In genomic region chr12:116066381-116067230, GRCh38 we compare ENCODE assay signal across 1 cellular context.
A peak's percentile ranks its signal among the peaks of the same experiment; 100 is the strongest.
TF ChIP-seq lines count a peak whose summit lies in the region.

No MANE protein-coding gene starts in this region.

TF ChIP-seq in HEK293, 187 proteins besides CTCF, POLR2A, EP300 and RAD21 (continued from another document):
- TF ChIP-seq ZBTB11 (tag by site-specific recombination; conservative IDR thresholded peaks at IDR 0.05; ENCODE audit: low read depth) (no peak), ZNF10 (tag by site-specific recombination; IDR thresholded peaks at IDR 0.05) (no peak), ZNF280D (tag by site-specific recombination; IDR thresholded peaks at IDR 0.05) (no peak), ZFHX2 (tag by site-specific recombination; conservative IDR thresholded peaks at IDR 0.05) (no peak), ZNF433 (tag by site-specific recombination; IDR thresholded peaks at IDR 0.05; ENCODE audit: low read depth) (no peak), ZBTB49 (tag by site-specific recombination; IDR thresholded peaks at IDR 0.05; ENCODE audit: low read depth) (no peak), OVOL3 (tag by site-specific recombination; IDR thresholded peaks at IDR 0.05) (no peak), ZNF266 (tag by site-specific recombination; IDR thresholded peaks at IDR 0.05; ENCODE audit: low read depth) (no peak), ZNF707 (tag by site-specific recombination; IDR thresholded peaks at IDR 0.05) (no peak), ZNF692 (tag by site-specific recombination; IDR thresholded peaks at IDR 0.05) (no peak), ZNF324 (tag by site-specific recombination; IDR thresholded peaks at IDR 0.05) (no peak), KLF17 (tag by site-specific recombination; IDR thresholded peaks at IDR 0.05) (no peak), ZNF391 (tag by site-specific recombination; IDR thresholded peaks at IDR 0.05; ENCODE audit: borderline replicate concordance, low read depth) (no peak), HIC1 (tag by site-specific recombination; IDR thresholded peaks at IDR 0.05) (no peak), ZNF362 (tag by site-specific recombination; IDR thresholded peaks at IDR 0.05) (peak; percentile 84), ZNF157 (tag by site-specific recombination; IDR thresholded peaks at IDR 0.05) (no peak)
